17 cellular contexts compared by ENCODE assay signal in the genomic region with DNA sequence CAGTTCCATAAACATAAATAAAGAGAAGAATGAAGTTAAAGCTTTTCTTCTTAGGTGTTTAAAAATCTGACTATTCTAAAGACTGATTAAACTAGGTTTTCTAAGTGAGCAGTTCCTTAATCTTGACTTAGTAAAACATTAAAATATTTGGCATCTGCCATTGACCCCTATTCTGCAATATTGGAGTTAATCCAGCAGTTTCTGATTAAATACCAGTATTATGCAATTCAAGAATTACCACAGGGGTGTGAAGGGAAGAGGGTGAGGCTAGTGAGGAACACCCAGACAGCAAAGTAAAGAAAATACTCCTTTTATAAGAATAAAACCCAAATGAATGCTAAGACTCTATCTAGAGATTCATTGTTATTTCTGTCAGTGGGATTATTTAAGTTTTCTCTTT. TPM values are rescaled to one million over a fixed set of nuclear protein-coding genes. Genes with fewer than 3 reads are reported as not detected.
DNase-seq lines count a peak whose midpoint lies in the region; ATAC-seq and TF ChIP-seq lines count a peak whose summit lies in the region.
"Had no signal": no experiment of that assay in that cellular context is flagged by ENCODE, and none has a peak within 500 bp of the region (broad histone marks: within the 10 kb centered on the region; RNA-seq: fewer than 3 reads in every experiment).

No MANE protein-coding gene starts in this region.

- no peaks in the 10 kb centered on the region for H3K9me3 ChIP-seq in WERI-Rb-1 (ENCODE audit: severe bottlenecking)
- H3K9me3 ChIP-seq: psoas muscle had no signal

- H3K27ac Mint-ChIP-seq in type B pancreatic cell = no peak overlapping the region
- H3K27ac Mint-ChIP-seq: stimulated activated naive CD8-positive, alpha-beta T cell treated with anti-CD3 and anti-CD28 coated beads, Interleukin-15, amount 100 ng/mL, for 72 hours had no signal

- H3K27ac ChIP-seq in WERI-Rb-1 = peak overlapping the region; percentile 75
- H3K27ac ChIP-seq: psoas muscle had no signal

- no peak overlapping the region for H3K4me3 ChIP-seq in WERI-Rb-1 (ENCODE audit: low read depth, low read length)
- H3K4me3 ChIP-seq: psoas muscle had no signal

- H3K9me3 Mint-ChIP-seq in type B pancreatic cell = no peaks in the 10 kb centered on the region
- H3K9me3 Mint-ChIP-seq: stimulated activated naive CD8-positive, alpha-beta T cell treated with anti-CD3 and anti-CD28 coated beads, Interleukin-15, amount 100 ng/mL, for 72 hours had no signal

- no peaks in the 10 kb centered on the region for H3K27me3 Mint-ChIP-seq in type B pancreatic cell
- H3K27me3 Mint-ChIP-seq: stimulated activated naive CD8-positive, alpha-beta T cell treated with anti-CD3 and anti-CD28 coated beads, Interleukin-15, amount 100 ng/mL, for 72 hours had no signal

- H3K27me3 ChIP-seq in WERI-Rb-1 (ENCODE audit: insufficient read depth, low read depth, severe bottlenecking) = no peaks in the 10 kb centered on the region

- peaks cover 10% of the 10 kb centered on the region for H3K36me3 Mint-ChIP-seq in type B pancreatic cell

- TF ChIP-seq CTCF in WERI-Rb-1 (IDR thresholded peaks at IDR 0.05; ENCODE audit: low read depth, low read length) = no peak
- no peak for TF ChIP-seq CTCF in type B pancreatic cell (conservative IDR thresholded peaks at IDR 0.05)

- H3K4me1 Mint-ChIP-seq in type B pancreatic cell (ENCODE audit: unreplicated experiment) = peaks cover 15% of the 10 kb centered on the region
- H3K4me1 Mint-ChIP-seq: stimulated activated naive CD8-positive, alpha-beta T cell treated with anti-CD3 and anti-CD28 coated beads, Interleukin-15, amount 100 ng/mL, for 72 hours had no signal

- ATAC-seq in GM18519 (IDR thresholded peaks at IDR 0.05; ENCODE audit: low FRiP score, unreplicated experiment) (no peak), GM21515 (IDR thresholded peaks at IDR 0.05; ENCODE audit: unreplicated experiment) (no peak)
- ATAC-seq: psoas muscle; stimulated activated naive CD8-positive, alpha-beta T cell treated with anti-CD3 and anti-CD28 coated beads, Interleukin-15, amount 100 ng/mL, for 72 hours had no signal

- no peak overlapping the region for H3K4me3 Mint-ChIP-seq in type B pancreatic cell
- H3K4me3 Mint-ChIP-seq: stimulated activated naive CD8-positive, alpha-beta T cell treated with anti-CD3 and anti-CD28 coated beads, Interleukin-15, amount 100 ng/mL, for 72 hours had no signal

- H3K36me3 ChIP-seq in WERI-Rb-1 = peaks cover 11% of the 10 kb centered on the region

- DNase-seq in GM03348 (ENCODE audit: low spot score) (peak; percentile 70), WERI-Rb-1 (no peak), glomerular visceral epithelial cell (ENCODE audit: extremely low spot score) (peak; percentile 56), renal cortical epithelial cell (ENCODE audit: low read depth) (peak; percentile 96), type B pancreatic cell (ENCODE audit: extremely low spot score, unreplicated experiment) (no peak), HUDEP-2 (lab: John Stamatoyannopoulos, UW; ENCODE audit: unreplicated experiment in 76 of 76) (no peak)
- DNase-seq: activated CD4-positive, alpha-beta T cell treated with anti-CD3 and anti-CD28 coated beads, Interleukin-2, amount 50 U/mL, for 4 hours; activated effector memory CD4-positive, alpha-beta T cell treated with Interleukin-2 at 50 U/mL for 16 hours; COR-L47; mesendoderm; NCI-H146; NCI-H774; psoas muscle; stimulated activated CD4-positive, alpha-beta T cell treated with anti-CD3 and anti-CD28 coated beads, Interleukin-4, amount 100 ng/mL, for 4 hours; stimulated activated naive CD8-positive, alpha-beta T cell treated with anti-CD3 and anti-CD28 coated beads, Interleukin-15, amount 100 ng/mL, for 72 hours had no signal

RNA-seq across cellular contexts. Expression of a gene that starts 40.9 kb away (rescaled TPM):
- total RNA-seq in renal cortical epithelial cell (309 and 384 TPM in 2 replicates), type B pancreatic cell (ENCODE audit: low replicate concordance) (102 and 109 TPM in 2 replicates)

Comparison
In these comparisons a context has a peak if more than half of its experiments do, and no peak if none do; other contexts are left out.
1. DNase-seq: peak in GM03348 (single experiment), glomerular visceral epithelial cell (single experiment) and renal cortical epithelial cell (single experiment); none in WERI-Rb-1 (single experiment), type B pancreatic cell (single experiment) and HUDEP-2 (0 of 76).